8 cellular contexts compared by ENCODE assay signal in the genomic region with DNA sequence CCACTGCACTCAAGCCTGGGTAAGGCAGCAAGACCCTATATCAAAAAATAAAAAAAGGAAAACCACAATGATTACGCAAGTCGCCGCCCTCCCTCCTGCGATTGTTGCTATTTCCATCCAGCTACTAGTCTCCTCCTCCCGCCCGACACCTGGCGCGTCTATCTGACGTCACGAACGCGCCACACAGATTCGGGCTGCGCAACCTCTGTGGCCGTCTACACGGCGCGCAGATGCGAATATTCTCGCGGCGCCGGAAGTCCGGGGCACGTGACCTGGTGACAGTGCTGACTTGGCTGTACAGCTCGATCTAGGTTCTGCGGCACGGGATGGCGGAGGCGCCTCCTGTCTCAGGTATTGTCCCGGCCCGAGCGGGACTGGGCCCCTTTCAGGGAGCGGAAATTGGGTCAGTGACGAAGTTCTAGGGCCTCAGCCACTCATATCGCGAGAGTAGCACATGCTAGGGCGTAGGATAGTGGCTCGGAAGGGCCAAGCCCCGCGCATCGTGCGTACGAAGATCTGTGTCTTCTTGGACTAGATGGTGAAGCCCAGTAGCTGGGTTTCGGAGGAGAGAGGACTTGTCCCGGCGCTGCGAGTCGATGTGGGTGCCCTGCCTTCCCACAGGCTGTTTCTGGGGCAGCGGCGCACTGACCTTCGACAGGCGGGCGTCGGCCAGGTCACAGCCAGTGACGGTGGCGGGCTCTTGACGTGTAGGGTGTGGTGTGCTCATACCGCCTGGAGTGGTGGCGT. TPM values are rescaled to one million over a fixed set of nuclear protein-coding genes. Genes with fewer than 3 reads are reported as not detected.
DNase-seq lines count a peak whose midpoint lies in the region; ATAC-seq, FAIRE-seq and TF ChIP-seq lines count a peak whose summit lies in the region.

A gene (plus strand): TSS at position 270 of the 747 bp plus-strand sequence. CDS start 57 bp downstream, at position 327.

- DNase-seq in AML-193 (lab: John Stamatoyannopoulos, UW) (peak; percentile 94 to 95), NCI-H510A treated with DMSO at 0.1 percent for 48 hours (lab: John Stamatoyannopoulos, UW) (peak; percentile 77), chondrocyte (ENCODE audit: low spot score) (peak; percentile 99), kidney (peak; percentile 99)
- DNase-seq in activated CD4-positive, alpha-beta T cell treated with anti-CD3 and anti-CD28 coated beads for 24 hours (ENCODE audit: low read depth in 2 of 2) = peak; percentile 92 to 94
- DNase-seq in stimulated activated CD4-positive, alpha-beta T cell treated with anti-CD3 and anti-CD28 coated beads, Interleukin-15, amount 100 ng/mL, for 24 hours = peak; percentile 98

- peak within 1 kb of the TSS; percentile 93 to 97 for H3K9ac ChIP-seq in kidney (ENCODE audit: low read length in 2 of 2)

- H3K9me3 Mint-ChIP-seq in chondrocyte (ENCODE audit: low read depth) = no peaks in the 10 kb centered on the region

- peak within 1 kb of the TSS; percentile 95 for H3K4me3 Mint-ChIP-seq in chondrocyte (ENCODE audit: unreplicated experiment)

- TF ChIP-seq CTCF in chondrocyte (IDR thresholded peaks at IDR 0.05) (no peak), kidney (IDR thresholded peaks at IDR 0.05; ENCODE audit: borderline replicate concordance, extremely low read depth, insufficient read depth) (no peak)

- peak within 1 kb of the TSS; percentile 100 for H3K27ac Mint-ChIP-seq in chondrocyte (ENCODE audit: unreplicated experiment)

- no peaks in the 10 kb centered on the region for H3K9me3 ChIP-seq in kidney (ENCODE audit: control insufficient read depth in 1 of 2, low read length in 2 of 2)

- ATAC-seq in HG03439 (IDR thresholded peaks at IDR 0.05; ENCODE audit: unreplicated experiment) = peak; percentile 83

- peaks cover 9% of the 10 kb centered on the region in 2 donors for H3K36me3 ChIP-seq in kidney (ENCODE audit: control insufficient read depth in 1 of 2, insufficient read depth in 2 of 2, low read length in 2 of 2)

- no peaks in the 10 kb centered on the region for H3K27me3 Mint-ChIP-seq in chondrocyte (ENCODE audit: low read depth)

- H3K27ac ChIP-seq in kidney (ENCODE audit: low read depth in 2 of 2, low read length in 2 of 2) = peak within 1 kb of the TSS; percentile 99 to 100

- peaks cover 36% of the 10 kb centered on the region for H3K4me1 Mint-ChIP-seq in chondrocyte (ENCODE audit: low read depth)

- peaks cover 12% of the 10 kb centered on the region for H3K36me3 Mint-ChIP-seq in chondrocyte (ENCODE audit: low read depth)

- TF ChIP-seq POLR2A in GM19193 (IDR thresholded peaks at IDR 0.05; ENCODE audit: extremely low read depth, insufficient read depth, insufficient read length) = peak; percentile 97

- H3K4me1 ChIP-seq in kidney (ENCODE audit: control insufficient read depth in 1 of 2, insufficient read depth in 1 of 2, low read depth in 1 of 2, low read length in 2 of 2) = peaks cover 13 to 16% of the 10 kb centered on the region in 2 donors

- peak; percentile 74 for FAIRE-seq in kidney (lab: Jason Lieb, UNC)

- intact Hi-C loops in kidney (cut with DNase I) = no loop called here

- peak within 1 kb of the TSS; percentile 96 to 98 for H3K4me3 ChIP-seq in kidney (ENCODE audit: low read length in 2 of 2)

RNA-seq across cellular contexts. Expression of the gene that starts here (rescaled TPM):
- total RNA-seq in chondrocyte (26.8 to 36.6 TPM (median 28.4 TPM) in 3 replicates), kidney (46.3 TPM)
- polyA plus RNA-seq in kidney (ENCODE audit: insufficient read depth, low read depth, low replicate concordance) = 12.2 TPM

Comparison
In these comparisons a context has a peak if more than half of its experiments do, and no peak if none do; other contexts are left out.
1. Peak in every context shown above with its lines: DNase-seq, ATAC-seq, H3K4me3 ChIP-seq and H3K27ac ChIP-seq.